In the genomic region with DNA sequence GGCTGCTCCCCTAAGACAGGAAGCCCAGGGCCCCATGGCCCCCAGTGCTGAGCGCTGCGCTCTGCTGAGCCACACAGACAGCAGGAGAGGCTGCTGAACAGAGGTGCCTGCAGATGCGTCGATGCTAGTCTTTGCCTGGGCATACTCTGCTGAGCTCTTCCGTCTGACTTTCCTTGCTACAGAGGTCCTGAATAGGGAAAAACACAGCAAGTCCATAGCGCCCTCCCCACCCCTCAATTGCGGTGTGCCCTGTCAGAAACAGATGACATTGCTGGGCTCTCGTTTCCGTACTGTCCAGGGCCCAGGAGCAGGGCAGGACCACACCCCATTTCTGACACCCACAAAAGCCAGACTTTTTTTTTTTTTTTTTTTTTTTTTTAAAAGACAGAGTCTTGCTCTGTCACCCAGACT, we compare ENCODE assay signal across 8 cellular contexts.
DNase-seq lines count a peak whose midpoint lies in the region; ATAC-seq and TF ChIP-seq lines count a peak whose summit lies in the region.

No MANE protein-coding gene starts in this region.

- no peaks in the 10 kb centered on the region for H3K79me2 ChIP-seq in osteoblast (ENCODE audit: insufficient read depth, low read length)

- no peak overlapping the region for H3K27ac ChIP-seq in osteoblast (ENCODE audit: low read depth, low read length)

- H3K9me3 ChIP-seq in osteoblast (ENCODE audit: low read depth, low read length) = no peaks in the 10 kb centered on the region

- H2AFZ ChIP-seq in osteoblast (ENCODE audit: low read length) = no peak overlapping the region

- peaks cover 3% of the 10 kb centered on the region for H3K9me3 Mint-ChIP-seq in glutamatergic neuron (ENCODE audit: unreplicated experiment)

- peaks cover 5% of the 10 kb centered on the region for H3K4me1 ChIP-seq in osteoblast (ENCODE audit: insufficient read depth, low read length)

- no peak overlapping the region; the same call in 1 of the 2 replicates for H3K4me3 ChIP-seq in Jurkat, Clone E6-1 (ENCODE audit: low read length)
- H3K4me3 ChIP-seq in osteoblast (ENCODE audit: insufficient read depth, low read length) = no peak overlapping the region

- peak overlapping the region; percentile 79 for H3K27ac Mint-ChIP-seq in glutamatergic neuron (ENCODE audit: unreplicated experiment)

- DNase-seq in GM10248 (ENCODE audit: extremely low spot score) (peak; percentile 45), glutamatergic neuron (no peak), osteoblast (ENCODE audit: insufficient read length, low spot score, missing footprints) (no peak), NCI-H446 treated with DMSO at 0.1 percent for 48 hours (lab: John Stamatoyannopoulos, UW) (no peak)
- DNase-seq in Jurkat, Clone E6-1 (ENCODE audit: low read depth, low spot score) = peak; percentile 68
- DNase-seq in stimulated activated CD4-positive, alpha-beta T cell treated with anti-CD3 and anti-CD28 coated beads, Interleukin-2, amount 100 ng/mL, for 24 hours = no peak

- no peak overlapping the region for H3K4me3 Mint-ChIP-seq in glutamatergic neuron (ENCODE audit: unreplicated experiment)

- H3K36me3 ChIP-seq in osteoblast (ENCODE audit: insufficient read depth, low read length) = peaks cover 19% of the 10 kb centered on the region

- peaks cover 34% of the 10 kb centered on the region for H3K4me1 Mint-ChIP-seq in glutamatergic neuron (ENCODE audit: low read depth, unreplicated experiment)

- POLR2A ChIA-PET in GM10248 (lab: Yijun Ruan, JAX) = no interaction called here

- no peaks in the 10 kb centered on the region for H3K27me3 Mint-ChIP-seq in glutamatergic neuron (ENCODE audit: unreplicated experiment)

- CTCF ChIA-PET in GM10248 (lab: Yijun Ruan, JAX) = no interaction called here

- peak; percentile 66 for ATAC-seq in GM21515 (IDR thresholded peaks at IDR 0.05; ENCODE audit: unreplicated experiment)
- ATAC-seq in HG02870 (IDR thresholded peaks at IDR 0.05; ENCODE audit: unreplicated experiment) = no peak

- no peak for TF ChIP-seq CTCF in GM10248 (IDR thresholded peaks at IDR 0.05; ENCODE audit: control extremely low read depth, extremely low read depth, low read depth, missing control alignments)
- TF ChIP-seq CTCF in glutamatergic neuron (IDR thresholded peaks at IDR 0.05; ENCODE audit: partially characterized antibody, unreplicated experiment) = no peak
- TF ChIP-seq CTCF in osteoblast (IDR thresholded peaks at IDR 0.05; ENCODE audit: extremely low read depth, low read depth, low read length) = no peak

- H3K4me2 ChIP-seq in osteoblast (ENCODE audit: insufficient read depth, low read length) = no peak overlapping the region

- H4K20me1 ChIP-seq in osteoblast (ENCODE audit: insufficient read depth, low read length) = peaks cover 3% of the 10 kb centered on the region

- H3K36me3 Mint-ChIP-seq in glutamatergic neuron (ENCODE audit: unreplicated experiment) = peaks cover 6% of the 10 kb centered on the region

- H3K27me3 ChIP-seq in osteoblast (ENCODE audit: insufficient read depth, low read length) = no peaks in the 10 kb centered on the region

Comparison
In these comparisons a context has a peak if more than half of its experiments do, and no peak if none do; other contexts are left out.
1. DNase-seq: peak in GM10248 (single experiment) and Jurkat, Clone E6-1 (single experiment); none in glutamatergic neuron (single experiment), stimulated activated CD4-positive, alpha-beta T cell treated with anti-CD3 and anti-CD28 coated beads, Interleukin-2, amount 100 ng/mL, for 24 hours (0 of 2), osteoblast (single experiment) and NCI-H446 treated with DMSO at 0.1 percent for 48 hours (single experiment).